22 cellular contexts compared by ENCODE assay signal in genomic region chr11:14546672-14547071, GRCh38.
"Had no signal": no experiment of that assay in that cellular context is flagged by ENCODE, and none has a peak within 500 bp of the region (broad histone marks: within the 10 kb centered on the region; RNA-seq: fewer than 3 reads in every experiment).

No MANE protein-coding gene starts in this region.

- H3K27ac Mint-ChIP-seq: activated naive CD8-positive, alpha-beta T cell treated with anti-CD3 and anti-CD28 coated beads for 36 hours; type B pancreatic cell had no signal

- H3K9me3 Mint-ChIP-seq: immature natural killer cell, type B pancreatic cell had no signal

- DNase-seq: activated gamma-delta T cell treated with Interleukin-2 at 50 U/mL for 16 hours; activated naive CD8-positive, alpha-beta T cell treated with anti-CD3 and anti-CD28 coated beads for 36 hours; amniotic stem cell; dermis blood vessel endothelial cell; effector memory CD4-positive, alpha-beta T cell; immature natural killer cell; kidney glomerular epithelial cell; left ventricle myocardium inferior; mammary epithelial cell; midbrain; occipital lobe; SHP77; SK-N-SH; stimulated activated CD4-positive, alpha-beta T cell treated with anti-CD3 and anti-CD28 coated beads, Interleukin-12 subunit alpha, Interleukin-12 subunit beta, amount 100 ng/mL, for 4 hours; stimulated activated CD4-positive, alpha-beta T cell treated with anti-CD3 and anti-CD28 coated beads, Interleukin-1b, Interleukin-23, amount 100 ng/mL, for 48 hours; stimulated activated CD8-positive, alpha-beta memory T cell treated with anti-CD3 and anti-CD28 coated beads, Interleukin-4, amount 100 ng/mL, for 48 hours; stimulated activated naive CD4-positive, alpha-beta T cell treated with Interleukin-2 at 50 U/mL for 16 hours; T1000; testis had no signal

- H3K4me3 Mint-ChIP-seq: activated naive CD8-positive, alpha-beta T cell treated with anti-CD3 and anti-CD28 coated beads for 36 hours; immature natural killer cell; type B pancreatic cell had no signal

- H3K27ac ChIP-seq: esophagus muscularis mucosa, left ventricle myocardium inferior, right atrium auricular region, testis had no signal

- H3K4me1 Mint-ChIP-seq: immature natural killer cell had no signal

- H3K27me3 Mint-ChIP-seq: activated naive CD8-positive, alpha-beta T cell treated with anti-CD3 and anti-CD28 coated beads for 36 hours; type B pancreatic cell had no signal

- H3K36me3 Mint-ChIP-seq: immature natural killer cell, type B pancreatic cell had no signal
